Comparison of ENCODE assay signal across 3 cellular contexts in the genomic region with DNA sequence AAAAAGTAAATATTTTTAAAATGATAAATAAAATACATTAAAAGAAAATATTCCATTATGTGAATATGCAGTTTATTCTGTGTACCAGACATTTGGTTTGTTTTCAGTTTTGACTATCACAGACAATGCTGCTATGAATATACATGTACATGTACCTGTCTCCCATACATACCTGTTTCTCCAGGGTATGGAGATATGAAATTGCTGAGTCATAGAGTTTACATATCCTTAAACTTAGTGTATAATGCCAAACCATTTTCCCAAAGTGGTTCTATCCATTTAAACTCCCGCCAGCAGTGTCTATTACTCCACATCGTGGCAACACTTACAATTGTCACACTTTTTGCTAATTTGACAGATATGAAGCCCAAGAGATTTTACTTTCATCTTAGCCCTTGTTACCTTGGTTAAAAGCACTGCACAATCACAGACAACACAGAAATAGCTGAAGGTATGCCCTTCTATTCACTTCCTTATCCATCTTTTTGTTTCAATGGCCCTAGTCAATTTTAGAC.
TF ChIP-seq lines count a peak whose summit lies in the region.

No MANE protein-coding gene starts in this region.

TF ChIP-seq in HepG2, 621 proteins besides CTCF, POLR2A, EP300 and RAD21 (continues in another document):
- no peak for TF ChIP-seq ZKSCAN8 (CRISPR knock-in tag; IDR thresholded peaks at IDR 0.05; ENCODE audit: borderline replicate concordance)
- TF ChIP-seq ZNF260 (CRISPR knock-in tag; IDR thresholded peaks at IDR 0.05; ENCODE audit: borderline replicate concordance, low read depth): no peak
- TF ChIP-seq, protein P1, sequence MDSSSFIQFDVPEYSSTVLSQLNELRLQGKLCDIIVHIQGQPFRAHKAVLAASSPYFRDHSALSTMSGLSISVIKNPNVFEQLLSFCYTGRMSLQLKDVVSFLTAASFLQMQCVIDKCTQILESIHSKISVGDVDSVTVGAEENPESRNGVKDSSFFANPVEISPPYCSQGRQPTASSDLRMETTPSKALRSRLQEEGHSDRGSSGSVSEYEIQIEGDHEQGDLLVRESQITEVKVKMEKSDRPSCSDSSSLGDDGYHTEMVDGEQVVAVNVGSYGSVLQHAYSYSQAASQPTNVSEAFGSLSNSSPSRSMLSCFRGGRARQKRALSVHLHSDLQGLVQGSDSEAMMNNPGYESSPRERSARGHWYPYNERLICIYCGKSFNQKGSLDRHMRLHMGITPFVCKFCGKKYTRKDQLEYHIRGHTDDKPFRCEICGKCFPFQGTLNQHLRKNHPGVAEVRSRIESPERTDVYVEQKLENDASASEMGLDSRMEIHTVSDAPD (CRISPR knock-in tag; IDR thresholded peaks at IDR 0.05): no peak
- peak; percentile 87 for TF ChIP-seq NFE2L2 (IDR thresholded peaks at IDR 0.05; ENCODE audit: low read length)
- TF ChIP-seq HNRNPL (IDR thresholded peaks at IDR 0.05; ENCODE audit: low read depth, low read length): no peak
- no peak for TF ChIP-seq ZKSCAN1 (IDR thresholded peaks at IDR 0.05; ENCODE audit: low read length)
- TF ChIP-seq, protein P2, sequence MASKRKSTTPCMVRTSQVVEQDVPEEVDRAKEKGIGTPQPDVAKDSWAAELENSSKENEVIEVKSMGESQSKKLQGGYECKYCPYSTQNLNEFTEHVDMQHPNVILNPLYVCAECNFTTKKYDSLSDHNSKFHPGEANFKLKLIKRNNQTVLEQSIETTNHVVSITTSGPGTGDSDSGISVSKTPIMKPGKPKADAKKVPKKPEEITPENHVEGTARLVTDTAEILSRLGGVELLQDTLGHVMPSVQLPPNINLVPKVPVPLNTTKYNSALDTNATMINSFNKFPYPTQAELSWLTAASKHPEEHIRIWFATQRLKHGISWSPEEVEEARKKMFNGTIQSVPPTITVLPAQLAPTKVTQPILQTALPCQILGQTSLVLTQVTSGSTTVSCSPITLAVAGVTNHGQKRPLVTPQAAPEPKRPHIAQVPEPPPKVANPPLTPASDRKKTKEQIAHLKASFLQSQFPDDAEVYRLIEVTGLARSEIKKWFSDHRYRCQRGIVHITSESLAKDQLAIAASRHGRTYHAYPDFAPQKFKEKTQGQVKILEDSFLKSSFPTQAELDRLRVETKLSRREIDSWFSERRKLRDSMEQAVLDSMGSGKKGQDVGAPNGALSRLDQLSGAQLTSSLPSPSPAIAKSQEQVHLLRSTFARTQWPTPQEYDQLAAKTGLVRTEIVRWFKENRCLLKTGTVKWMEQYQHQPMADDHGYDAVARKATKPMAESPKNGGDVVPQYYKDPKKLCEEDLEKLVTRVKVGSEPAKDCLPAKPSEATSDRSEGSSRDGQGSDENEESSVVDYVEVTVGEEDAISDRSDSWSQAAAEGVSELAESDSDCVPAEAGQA (IDR thresholded peaks at IDR 0.05; ENCODE audit: low read depth): no peak
- TF ChIP-seq, protein P2 (CRISPR knock-in tag; IDR thresholded peaks at IDR 0.05; ENCODE audit: borderline replicate concordance): no peak
- no peak for TF ChIP-seq ZNF557 (CRISPR knock-in tag; IDR thresholded peaks at IDR 0.05)
- peak; percentile 78 to 79 for TF ChIP-seq MAFK (conservative IDR thresholded peaks at IDR 0.05 in 1 of 2, IDR thresholded peaks at IDR 0.05 in 1 of 2; ENCODE audit: low read length in 2 of 2)
- no peak for TF ChIP-seq AGO1 (IDR thresholded peaks at IDR 0.05; ENCODE audit: low read depth, low read length, poor library complexity, severe bottlenecking)
- no peak for TF ChIP-seq ZNF446 (CRISPR knock-in tag; IDR thresholded peaks at IDR 0.05)

TF ChIP-seq in K562, 482 proteins besides CTCF, POLR2A, EP300 and RAD21:
- TF ChIP-seq NFE2 (IDR thresholded peaks at IDR 0.05; ENCODE audit: low read depth): peak; percentile 58
- no peak for TF ChIP-seq TBP (optimal IDR thresholded peaks at IDR 0.05; ENCODE audit: low read depth, low read length)
- TF ChIP-seq C11orf30 (IDR thresholded peaks at IDR 0.05; ENCODE audit: low read depth): peak; percentile 68
- TF ChIP-seq NFE2L1 (tag; IDR thresholded peaks at IDR 0.05; ENCODE audit: borderline replicate concordance, low read depth): peak; percentile 58
- TF ChIP-seq DDX20 (tag; IDR thresholded peaks at IDR 0.05; ENCODE audit: low read depth): no peak
- TF ChIP-seq HDAC6 (IDR thresholded peaks at IDR 0.05; ENCODE audit: low read depth, low read length): no peak
- no peak for TF ChIP-seq XRCC4 (IDR thresholded peaks at IDR 0.05; ENCODE audit: extremely low read depth, insufficient read depth, insufficient read length)
- no peak for TF ChIP-seq NCOA6 (IDR thresholded peaks at IDR 0.05)
- peak; percentile 76 for TF ChIP-seq MAFF (IDR thresholded peaks at IDR 0.05; ENCODE audit: low read length)
- peak; percentile 73 for TF ChIP-seq MAFK (IDR thresholded peaks at IDR 0.05; ENCODE audit: low read length)
- TF ChIP-seq MAFG (tag; conservative IDR thresholded peaks at IDR 0.05): peak; percentile 81

TF ChIP-seq in neural cell, 6 proteins besides CTCF, POLR2A, EP300 and RAD21:
- TF ChIP-seq MXI1 (conservative IDR thresholded peaks at IDR 0.05; ENCODE audit: poor library complexity, severe bottlenecking): no peak
- peak; percentile 20 for TF ChIP-seq SMC3 (conservative IDR thresholded peaks at IDR 0.05; ENCODE audit: poor library complexity)
- TF ChIP-seq, protein P3, sequence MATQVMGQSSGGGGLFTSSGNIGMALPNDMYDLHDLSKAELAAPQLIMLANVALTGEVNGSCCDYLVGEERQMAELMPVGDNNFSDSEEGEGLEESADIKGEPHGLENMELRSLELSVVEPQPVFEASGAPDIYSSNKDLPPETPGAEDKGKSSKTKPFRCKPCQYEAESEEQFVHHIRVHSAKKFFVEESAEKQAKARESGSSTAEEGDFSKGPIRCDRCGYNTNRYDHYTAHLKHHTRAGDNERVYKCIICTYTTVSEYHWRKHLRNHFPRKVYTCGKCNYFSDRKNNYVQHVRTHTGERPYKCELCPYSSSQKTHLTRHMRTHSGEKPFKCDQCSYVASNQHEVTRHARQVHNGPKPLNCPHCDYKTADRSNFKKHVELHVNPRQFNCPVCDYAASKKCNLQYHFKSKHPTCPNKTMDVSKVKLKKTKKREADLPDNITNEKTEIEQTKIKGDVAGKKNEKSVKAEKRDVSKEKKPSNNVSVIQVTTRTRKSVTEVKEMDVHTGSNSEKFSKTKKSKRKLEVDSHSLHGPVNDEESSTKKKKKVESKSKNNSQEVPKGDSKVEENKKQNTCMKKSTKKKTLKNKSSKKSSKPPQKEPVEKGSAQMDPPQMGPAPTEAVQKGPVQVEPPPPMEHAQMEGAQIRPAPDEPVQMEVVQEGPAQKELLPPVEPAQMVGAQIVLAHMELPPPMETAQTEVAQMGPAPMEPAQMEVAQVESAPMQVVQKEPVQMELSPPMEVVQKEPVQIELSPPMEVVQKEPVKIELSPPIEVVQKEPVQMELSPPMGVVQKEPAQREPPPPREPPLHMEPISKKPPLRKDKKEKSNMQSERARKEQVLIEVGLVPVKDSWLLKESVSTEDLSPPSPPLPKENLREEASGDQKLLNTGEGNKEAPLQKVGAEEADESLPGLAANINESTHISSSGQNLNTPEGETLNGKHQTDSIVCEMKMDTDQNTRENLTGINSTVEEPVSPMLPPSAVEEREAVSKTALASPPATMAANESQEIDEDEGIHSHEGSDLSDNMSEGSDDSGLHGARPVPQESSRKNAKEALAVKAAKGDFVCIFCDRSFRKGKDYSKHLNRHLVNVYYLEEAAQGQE (IDR thresholded peaks at IDR 0.05; ENCODE audit: borderline replicate concordance): peak; percentile 70
- peak; percentile 88 for TF ChIP-seq POLR2AphosphoS5 (IDR thresholded peaks at IDR 0.05)
- TF ChIP-seq TAF1 (IDR thresholded peaks at IDR 0.05; ENCODE audit: low read depth): no peak
- TF ChIP-seq EZH2 (IDR thresholded peaks at IDR 0.05; ENCODE audit: borderline replicate concordance, insufficient read depth, low read length, poor library complexity, severe bottlenecking): no peak
